ENCODE assay signal across 10 cellular contexts in genomic region chr20:36644713-36645109, GRCh38. TPM values are rescaled to one million over a fixed set of nuclear protein-coding genes. Genes with fewer than 3 reads are reported as not detected.
DNase-seq lines count a peak whose midpoint lies in the region; ATAC-seq and TF ChIP-seq lines count a peak whose summit lies in the region.
"Had no signal": no experiment of that assay in that cellular context is flagged by ENCODE, and none has a peak within 500 bp of the region (broad histone marks: within the 10 kb centered on the region; RNA-seq: fewer than 3 reads in every experiment).

No MANE protein-coding gene starts in this region.

- TF ChIP-seq POLR2A in body of pancreas (IDR thresholded peaks at IDR 0.05), result no peak

- POLR2A ChIA-PET in naive thymus-derived CD8-positive, alpha-beta T cell (lab: Charles Lee), result interaction anchor here (0.9 to 7.8 kb wide), 9 partner anchors 12 to 129 kb away, joined by 3 to 108 read pairs (median 19); partner anchors contain the start of genes DSN1, NDRG3, RAB5IF and TGIF2

- H3K27ac Mint-ChIP-seq in activated T-cell treated with anti-CD3 and anti-CD28 coated beads, Interleukin-2, amount 50 U/mL, for 72 hours, result peak overlapping the region; percentile 100
- peak overlapping the region; percentile 90 to 99 (median 98) for H3K27ac Mint-ChIP-seq in naive thymus-derived CD8-positive, alpha-beta T cell
- H3K27ac Mint-ChIP-seq in stimulated activated effector memory CD8-positive, alpha-beta T cell treated with anti-CD3 and anti-CD28 coated beads, Interleukin-12 subunit alpha, Interleukin-12 subunit beta, amount 100 ng/mL, for 72 hours, result peak overlapping the region; percentile 99

- H3K27me3 Mint-ChIP-seq in activated T-cell treated with anti-CD3 and anti-CD28 coated beads, Interleukin-2, amount 50 U/mL, for 72 hours (ENCODE audit: low read depth), result no peaks in the 10 kb centered on the region
- no peaks in the 10 kb centered on the region for H3K27me3 Mint-ChIP-seq in naive thymus-derived CD8-positive, alpha-beta T cell

- ATAC-seq in activated T-cell treated with anti-CD3 and anti-CD28 coated beads, Interleukin-2, amount 50 U/mL, for 72 hours (replicated peaks in 1 of 2), result peak; percentile 71 to 73
- ATAC-seq in naive thymus-derived CD8-positive, alpha-beta T cell, result peak; percentile 1 to 27
- peak; percentile 80 for ATAC-seq in stimulated activated effector memory CD8-positive, alpha-beta T cell treated with anti-CD3 and anti-CD28 coated beads, Interleukin-12 subunit alpha, Interleukin-12 subunit beta, amount 100 ng/mL, for 72 hours
- no peak for ATAC-seq in HG03135 (IDR thresholded peaks at IDR 0.05; ENCODE audit: unreplicated experiment)
- no peak for ATAC-seq in body of pancreas

- H3K4me1 ChIP-seq in body of pancreas, result no peaks in the 10 kb centered on the region

- WGBS in body of pancreas, 2 donors, result 79 to 84% methylated on average over 7 of the region's 7 CpGs

- TF ChIP-seq CTCF in body of pancreas (IDR thresholded peaks at IDR 0.05), result no peak

- no peaks in the 10 kb centered on the region for H3K9me3 ChIP-seq in body of pancreas

- H3K36me3 Mint-ChIP-seq in activated T-cell treated with anti-CD3 and anti-CD28 coated beads, Interleukin-2, amount 50 U/mL, for 72 hours (ENCODE audit: insufficient read depth in 2 of 2), result peaks cover 4 to 5% of the 10 kb centered on the region in 2 donors
- peaks cover 0 to 34% (median 13%) of the 10 kb centered on the region in 3 donors for H3K36me3 Mint-ChIP-seq in naive thymus-derived CD8-positive, alpha-beta T cell
- peaks cover 53% of the 10 kb centered on the region for H3K36me3 Mint-ChIP-seq in stimulated activated effector memory CD8-positive, alpha-beta T cell treated with anti-CD3 and anti-CD28 coated beads, Interleukin-12 subunit alpha, Interleukin-12 subunit beta, amount 100 ng/mL, for 72 hours

- H3K27me3 ChIP-seq in body of pancreas, result no peaks in the 10 kb centered on the region

- H3K4me3 Mint-ChIP-seq in activated T-cell treated with anti-CD3 and anti-CD28 coated beads, Interleukin-2, amount 50 U/mL, for 72 hours, result peak overlapping the region; percentile 96 to 100
- H3K4me3 Mint-ChIP-seq in naive thymus-derived CD8-positive, alpha-beta T cell, result peak overlapping the region; percentile 96 to 99 (median 98)
- H3K4me3 Mint-ChIP-seq in stimulated activated effector memory CD8-positive, alpha-beta T cell treated with anti-CD3 and anti-CD28 coated beads, Interleukin-12 subunit alpha, Interleukin-12 subunit beta, amount 100 ng/mL, for 72 hours, result peak overlapping the region; percentile 94

- H3K36me3 ChIP-seq in body of pancreas (replicated peaks in 1 of 2; ENCODE audit: insufficient read depth in 1 of 2, low read depth in 2 of 2), result no peaks in the 10 kb centered on the region

- no peaks in the 10 kb centered on the region for H3K9me3 Mint-ChIP-seq in activated T-cell treated with anti-CD3 and anti-CD28 coated beads, Interleukin-2, amount 50 U/mL, for 72 hours
- no peaks in the 10 kb centered on the region for H3K9me3 Mint-ChIP-seq in naive thymus-derived CD8-positive, alpha-beta T cell
- no peaks in the 10 kb centered on the region for H3K9me3 Mint-ChIP-seq in stimulated activated effector memory CD8-positive, alpha-beta T cell treated with anti-CD3 and anti-CD28 coated beads, Interleukin-12 subunit alpha, Interleukin-12 subunit beta, amount 100 ng/mL, for 72 hours

- no peak overlapping the region for H3K27ac ChIP-seq in body of pancreas
- H3K27ac ChIP-seq: 22Rv1 had no signal

- H3K4me1 Mint-ChIP-seq in activated T-cell treated with anti-CD3 and anti-CD28 coated beads, Interleukin-2, amount 50 U/mL, for 72 hours (ENCODE audit: low read depth), result peaks cover 51% of the 10 kb centered on the region
- peaks cover 31 to 61% (median 53%) of the 10 kb centered on the region in 4 donors for H3K4me1 Mint-ChIP-seq in naive thymus-derived CD8-positive, alpha-beta T cell
- H3K4me1 Mint-ChIP-seq in stimulated activated effector memory CD8-positive, alpha-beta T cell treated with anti-CD3 and anti-CD28 coated beads, Interleukin-12 subunit alpha, Interleukin-12 subunit beta, amount 100 ng/mL, for 72 hours, result peaks cover 57% of the 10 kb centered on the region

- no peak overlapping the region for H3K4me3 ChIP-seq in body of pancreas

- in situ Hi-C loops in ACHN (cut with HindIII; ENCODE audit: low pct_ligation_motif_present, low pct_unique_long_range_greater_than_20kb, low sequenced_read_pairs), result no loop called here

- intact Hi-C loops in body of pancreas (cut with DNase I), result no loop called here

- peak; percentile 53 for DNase-seq in NK-92 treated with Interleukin-12 subunit alpha and Interleukin-12 subunit beta, amount 100 ng/mL, for 24 hours (lab: John Stamatoyannopoulos, UW)
- DNase-seq in NK-92 (lab: John Stamatoyannopoulos, UW; ENCODE audit: unreplicated experiment), result no peak
- DNase-seq in activated T-cell treated with anti-CD3 and anti-CD28 coated beads, Interleukin-2, amount 50 U/mL, for 72 hours, result peak; percentile 65 to 66
- DNase-seq in naive thymus-derived CD8-positive, alpha-beta T cell, result no peak
- no peak for DNase-seq in stimulated activated effector memory CD8-positive, alpha-beta T cell treated with anti-CD3 and anti-CD28 coated beads, Interleukin-12 subunit alpha, Interleukin-12 subunit beta, amount 100 ng/mL, for 72 hours (ENCODE audit: low spot score in 2 of 2)
- no peak for DNase-seq in ACHN
- no peak for DNase-seq in body of pancreas
- DNase-seq: NCI-H1417 had no signal

RNA-seq across cellular contexts. Expression of gene SLA2, which starts 1.3 kb away (rescaled TPM):
- 10 to 100 TPM; 44.9 to 56.6 TPM for total RNA-seq in activated T-cell treated with anti-CD3 and anti-CD28 coated beads, Interleukin-2, amount 50 U/mL, for 72 hours
- total RNA-seq in naive thymus-derived CD8-positive, alpha-beta T cell, result 10 to 100 TPM; 34.3 to 34.4 TPM
- 10 to 100 TPM; 18.9 to 22.2 (median 19.1) TPM for polyA plus RNA-seq in naive thymus-derived CD8-positive, alpha-beta T cell
- total RNA-seq in body of pancreas, result 1 to 10 TPM in 1 of 2 donors, not detected in 1; 1.0 TPM

RNA-seq across cellular contexts. Expression of gene RAB5IF, which starts 39.1 kb away (rescaled TPM):
- total RNA-seq in activated T-cell treated with anti-CD3 and anti-CD28 coated beads, Interleukin-2, amount 50 U/mL, for 72 hours, result 10 to 100 TPM; 78.2 to 88.3 TPM
- total RNA-seq in naive thymus-derived CD8-positive, alpha-beta T cell, result 10 to 100 TPM; 58.1 to 59.7 TPM
- polyA plus RNA-seq in naive thymus-derived CD8-positive, alpha-beta T cell, result 100 to 1,000 TPM; 113 to 141 (median 138) TPM
- 10 to 100 TPM; 27.0 to 42.0 TPM for total RNA-seq in body of pancreas

Comparison
In these comparisons a context has a peak if more than half of its experiments do, and no peak if none do; other contexts are left out.
1. DNase-seq: peak in NK-92 treated with Interleukin-12 subunit alpha and Interleukin-12 subunit beta, amount 100 ng/mL, for 24 hours (single experiment) and activated T-cell treated with anti-CD3 and anti-CD28 coated beads, Interleukin-2, amount 50 U/mL, for 72 hours (2 of 2); none in NK-92 (single experiment), naive thymus-derived CD8-positive, alpha-beta T cell (0 of 10), stimulated activated effector memory CD8-positive, alpha-beta T cell treated with anti-CD3 and anti-CD28 coated beads, Interleukin-12 subunit alpha, Interleukin-12 subunit beta, amount 100 ng/mL, for 72 hours (0 of 2), ACHN (single experiment) and body of pancreas (0 of 4).
2. ATAC-seq: peak in activated T-cell treated with anti-CD3 and anti-CD28 coated beads, Interleukin-2, amount 50 U/mL, for 72 hours (2 of 2), naive thymus-derived CD8-positive, alpha-beta T cell (2 of 2) and stimulated activated effector memory CD8-positive, alpha-beta T cell treated with anti-CD3 and anti-CD28 coated beads, Interleukin-12 subunit alpha, Interleukin-12 subunit beta, amount 100 ng/mL, for 72 hours (single experiment); none in HG03135 (single experiment) and body of pancreas (single experiment).
3. RNA of gene SLA2, which starts 1.3 kb away (total RNA-seq): 44.9 to 56.6 TPM in activated T-cell treated with anti-CD3 and anti-CD28 coated beads, Interleukin-2, amount 50 U/mL, for 72 hours and 34.3 to 34.4 TPM in naive thymus-derived CD8-positive, alpha-beta T cell; 1.0 TPM in body of pancreas; every median in the first group is over 10 times any median in the second.
4. Peak in every context shown above with its lines, with median percentiles within 50 percentile points of each other: H3K27ac Mint-ChIP-seq and H3K4me3 Mint-ChIP-seq.